21 cellular contexts compared by ENCODE assay signal in genomic region chr10:77318739-77319138, GRCh38.
DNase-seq lines count a peak whose midpoint lies in the region; ATAC-seq, FAIRE-seq and TF ChIP-seq lines count a peak whose summit lies in the region.
"Had no signal": no experiment of that assay in that cellular context is flagged by ENCODE, and none has a peak within 500 bp of the region (broad histone marks: within the 10 kb centered on the region; RNA-seq: fewer than 3 reads in every experiment).

No MANE protein-coding gene starts in this region.

- H3K27me3 ChIP-seq in aorta (ENCODE audit: control insufficient read depth in 1 of 2, insufficient read depth in 2 of 2, low read length in 1 of 2): no peaks in the 10 kb centered on the region

- H3K27ac ChIP-seq in aorta (ENCODE audit: low read depth in 1 of 2, low read length in 2 of 2) (no peak overlapping the region), kidney (ENCODE audit: low read depth in 2 of 2, low read length in 2 of 2) (no peak overlapping the region)

- in situ Hi-C loops in T47D (cut with HindIII; ENCODE audit: low pct_unique_long_range_greater_than_20kb, low sequenced_read_pairs): no loop called here

- no peak overlapping the region for H3K9ac ChIP-seq in kidney (ENCODE audit: low read length in 2 of 2)
- H3K9ac ChIP-seq: SK-N-SH had no signal

- no peak for TF ChIP-seq CTCF in MCF 10A (IDR thresholded peaks at IDR 0.05; ENCODE audit: unreplicated experiment)
- no peak for TF ChIP-seq CTCF in D721Med (IDR thresholded peaks at IDR 0.05; ENCODE audit: insufficient read depth, missing control alignments)
- TF ChIP-seq CTCF in kidney (IDR thresholded peaks at IDR 0.05; ENCODE audit: borderline replicate concordance, extremely low read depth, insufficient read depth): no peak

- H3K4me3 ChIP-seq in aorta (ENCODE audit: low read length in 2 of 2) (no peak overlapping the region), kidney (ENCODE audit: low read length in 2 of 2) (no peak overlapping the region)
- H3K4me3 ChIP-seq: GM23338, HAP-1 had no signal

- CTCF ChIA-PET in MCF 10A (lab: Yijun Ruan, JAX): interaction anchor here (0.6 kb wide), 1 partner anchor 1400 kb away, joined by 3 read pairs; no protein-coding TSS in a partner anchor

- intact Hi-C loops in MCF 10A (cut with micrococcal nuclease): no loop called here
- intact Hi-C loops in aorta (cut with DNase I): loop anchor here in 1 of 2 donors (5.0 kb wide), 1 partner anchor 44 kb away; no protein-coding TSS in a partner anchor
- intact Hi-C loops in kidney (cut with DNase I): no loop called here

- H3K36me3 ChIP-seq in aorta (ENCODE audit: control insufficient read depth in 1 of 2, insufficient read depth in 2 of 2, low read length in 1 of 2): no peaks in the 10 kb centered on the region
- H3K36me3 ChIP-seq in kidney (ENCODE audit: control insufficient read depth in 1 of 2, insufficient read depth in 2 of 2, low read length in 2 of 2): no peaks in the 10 kb centered on the region
- H3K36me3 ChIP-seq: HAP-1 had no signal

- no peak overlapping the region for H3K4me3 Mint-ChIP-seq in MCF 10A (ENCODE audit: unreplicated experiment)
- H3K4me3 Mint-ChIP-seq: GM23338, HFFc6 had no signal

- BruUV-seq in MCF 10A (replicated peaks; lab: Mats Ljungman, UMichigan): no TSS peak

- H3K4me1 ChIP-seq in aorta (ENCODE audit: control insufficient read depth in 1 of 2, insufficient read depth in 2 of 2, low read length in 2 of 2) (peaks cover 0 to 7% of the 10 kb centered on the region in 2 donors), kidney (ENCODE audit: control insufficient read depth in 1 of 2, insufficient read depth in 1 of 2, low read depth in 1 of 2, low read length in 2 of 2) (no peaks in the 10 kb centered on the region)
- H3K4me1 ChIP-seq: HAP-1 had no signal

- 27 to 34% methylated on average over 3 of the region's 3 CpGs for WGBS in aorta, 2 donors

- peak; percentile 68 for ATAC-seq in aorta (ENCODE audit: low FRiP score)
- ATAC-seq: GM23338 had no signal

- H3K27me3 Mint-ChIP-seq in MCF 10A (ENCODE audit: insufficient read depth, unreplicated experiment): no peaks in the 10 kb centered on the region

- FAIRE-seq in D721Med (lab: Jason Lieb, UNC): no peak
- FAIRE-seq in kidney (lab: Jason Lieb, UNC): no peak
- FAIRE-seq: G401.6 had no signal

- no peak overlapping the region for H3K27ac Mint-ChIP-seq in MCF 10A (ENCODE audit: low read depth, unreplicated experiment)
- H3K27ac Mint-ChIP-seq: GM23338, HFFc6 had no signal

- no peaks in the 10 kb centered on the region for H3K4me1 Mint-ChIP-seq in MCF 10A (ENCODE audit: insufficient read depth, unreplicated experiment)

- POLR2A ChIA-PET in MCF 10A (lab: Yijun Ruan, JAX): no interaction called here

- H3K9me3 ChIP-seq in aorta (ENCODE audit: control insufficient read depth, low read length): no peaks in the 10 kb centered on the region
- H3K9me3 ChIP-seq in kidney (ENCODE audit: control insufficient read depth in 1 of 2, low read length in 2 of 2): no peaks in the 10 kb centered on the region
- H3K9me3 ChIP-seq: HAP-1, SK-N-SH had no signal

- DNase-seq in T47D (ENCODE audit: low read depth in 1 of 2, low spot score in 1 of 2): peak; percentile 60 to 95
- DNase-seq in MCF 10A (ENCODE audit: unreplicated experiment): no peak
- DNase-seq in NCI-H446 treated with DMSO at 0.1 percent for 48 hours (lab: John Stamatoyannopoulos, UW): peak; percentile 49
- peak; percentile 44 for DNase-seq in medulla oblongata (ENCODE audit: extremely low spot score)
- DNase-seq in aorta: peak in 1 of 2 donors; percentile 54
- no peak for DNase-seq in D721Med (ENCODE audit: insufficient read length, low spot score)
- DNase-seq in NCI-H748 (lab: John Stamatoyannopoulos, UW; ENCODE audit: unreplicated experiment): no peak
- no peak for DNase-seq in kidney
- DNase-seq: 8988T, ACHN, HFFc6, KBM-7, NCI-H1048, NCI-H1694, NCI-H2227 treated with DMSO at 0.1 percent for 48 hours, NCI-H524, NCI-H774, SK-N-SH had no signal

- no peaks in the 10 kb centered on the region for H3K36me3 Mint-ChIP-seq in MCF 10A (ENCODE audit: insufficient read depth, unreplicated experiment)

- H3K9me3 Mint-ChIP-seq in MCF 10A (ENCODE audit: unreplicated experiment): peaks cover 6% of the 10 kb centered on the region
- H3K9me3 Mint-ChIP-seq: GM23338 had no signal

Comparison
In these comparisons a context has a peak if more than half of its experiments do, and no peak if none do; other contexts are left out.
1. DNase-seq: peak in T47D (2 of 2), NCI-H446 treated with DMSO at 0.1 percent for 48 hours (single experiment) and medulla oblongata (single experiment); none in MCF 10A (single experiment), D721Med (single experiment), NCI-H748 (single experiment) and kidney (single experiment).